In the genomic region with DNA sequence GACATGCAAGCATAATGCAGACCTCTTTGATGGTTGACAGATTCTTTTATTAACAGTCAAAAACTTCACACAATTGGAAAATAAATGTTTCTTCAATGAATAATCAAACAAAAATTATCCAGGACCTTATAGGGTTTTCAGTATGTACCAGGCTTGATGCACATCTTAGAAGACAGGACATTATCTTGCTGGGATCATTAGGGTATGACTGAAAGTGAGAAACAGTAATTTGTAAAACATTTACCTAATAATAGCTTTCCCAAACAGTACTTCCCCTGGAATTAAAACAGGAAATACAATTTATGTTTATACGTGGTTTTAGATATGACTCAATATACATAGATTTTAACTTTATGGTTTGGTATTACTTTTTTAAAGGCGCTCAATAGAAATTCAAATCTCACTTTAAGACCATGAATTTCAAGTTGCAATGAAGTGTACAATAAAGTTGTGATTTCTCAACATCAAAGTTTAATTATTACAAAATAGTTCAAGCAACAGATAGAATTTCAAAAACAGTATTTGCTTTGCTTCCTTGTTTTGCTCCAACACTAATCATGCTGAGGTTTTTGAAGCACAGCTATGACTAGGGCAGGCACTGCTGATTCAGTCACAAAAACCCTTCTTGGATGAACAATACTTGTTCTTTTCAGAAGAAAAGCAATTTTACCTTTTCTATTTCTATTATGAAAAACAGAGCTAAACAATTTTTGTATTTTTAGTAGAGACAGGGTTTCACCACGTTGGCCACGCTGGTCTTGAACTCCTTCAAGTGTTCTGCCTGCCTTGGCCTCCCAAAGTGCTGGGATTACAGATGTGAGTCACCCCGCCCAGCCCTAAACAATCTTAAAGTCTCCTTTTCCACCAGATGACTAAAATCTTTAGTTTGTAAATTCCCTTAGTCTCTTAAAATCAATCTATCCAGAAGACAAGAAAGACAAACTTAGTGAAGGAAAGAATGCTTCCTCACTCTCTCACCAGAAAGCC, we compare ENCODE assay signal across 10 cellular contexts. TPM values are rescaled to one million over a fixed set of nuclear protein-coding genes. Genes with fewer than 3 reads are reported as not detected.
DNase-seq lines count a peak whose midpoint lies in the region; ATAC-seq and TF ChIP-seq lines count a peak whose summit lies in the region.
"Had no signal": no experiment of that assay in that cellular context is flagged by ENCODE, and none has a peak within 500 bp of the region (broad histone marks: within the 10 kb centered on the region; RNA-seq: fewer than 3 reads in every experiment).

No MANE protein-coding gene starts in this region.

- ATAC-seq in GM21786 (IDR thresholded peaks at IDR 0.05; ENCODE audit: unreplicated experiment) (peak; percentile 41), left lung (peak; percentile 63), WTC11 (no peak), heart left ventricle (no peak)

- POLR2A ChIA-PET in CD8-positive, alpha-beta memory T cell (lab: Charles Lee), result no interaction called here
- POLR2A ChIA-PET in WTC11 (lab: Charles Lee), result no interaction called here

- H3K27ac Mint-ChIP-seq in CD8-positive, alpha-beta memory T cell, result peak overlapping the region in 5 of 8 donors; percentile 24 to 87 (median 59)
- no peak overlapping the region; the same call in 1 of the 2 replicates for H3K27ac Mint-ChIP-seq in WTC11

- H3K4me1 ChIP-seq in CD8-positive, alpha-beta memory T cell (ENCODE audit: insufficient read depth, low read length), result no peaks in the 10 kb centered on the region
- peaks cover 5 to 58% of the 10 kb centered on the region in 2 donors for H3K4me1 ChIP-seq in left lung
- H3K4me1 ChIP-seq in mesendoderm (ENCODE audit: control insufficient read depth, low read depth, low read length), result no peaks in the 10 kb centered on the region
- peaks cover 0 to 51% (median 3%) of the 10 kb centered on the region in 12 donors for H3K4me1 ChIP-seq in heart left ventricle

- no peak overlapping the region for H3K4me3 ChIP-seq in CD8-positive, alpha-beta memory T cell (ENCODE audit: low read length)
- H3K4me3 ChIP-seq in left lung (no peak overlapping the region), mesendoderm (ENCODE audit: low read length) (no peak overlapping the region), H7 (ENCODE audit: insufficient read depth, low read depth, low read length) (no peak overlapping the region), heart left ventricle (no peak overlapping the region)

- no CpG with 5 or more reads among the region's 5 CpGs for WGBS in mesendoderm (ENCODE audit: extremely low coverage, insufficient coverage, low lambda C conversion rate)
- WGBS in heart left ventricle, 4 donors, result 68 to 79% (median 72%) methylated on average over 5 of the region's 5 CpGs

- H3K27ac ChIP-seq in CD8-positive, alpha-beta memory T cell (ENCODE audit: low read depth, low read length), result no peak overlapping the region
- H3K27ac ChIP-seq in left lung (peak overlapping the region; percentile 42 to 64), mesendoderm (ENCODE audit: low read depth, low read length) (no peak overlapping the region), heart left ventricle (peak overlapping the region in 1 of 12 donors; percentile 28)

- no peak for DNase-seq in CD8-positive, alpha-beta memory T cell
- DNase-seq in activated naive CD4-positive, alpha-beta T cell treated with anti-CD3 and anti-CD28 coated beads, Interleukin-2, amount 50 U/mL, for 16 hours, result peak; percentile 34
- DNase-seq in left lung (no peak), WTC11 (ENCODE audit: low spot score) (no peak), mesendoderm (no peak), H7 (no peak), heart left ventricle (no peak)
- DNase-seq: activated CD4-positive, CD25-positive, alpha-beta regulatory T cell; effector memory CD4-positive, alpha-beta T cell had no signal

- no peak overlapping the region for H3K56ac ChIP-seq in mesendoderm (ENCODE audit: low read length)

- H3K4me3 Mint-ChIP-seq in CD8-positive, alpha-beta memory T cell, result no peak overlapping the region
- no peak overlapping the region for H3K4me3 Mint-ChIP-seq in WTC11

- H3K9me3 Mint-ChIP-seq in CD8-positive, alpha-beta memory T cell, result no peaks in the 10 kb centered on the region
- H3K9me3 Mint-ChIP-seq in WTC11, result peaks cover 4% of the 10 kb centered on the region; the same call in 1 of the 2 replicates

- H3K79me1 ChIP-seq in mesendoderm (ENCODE audit: low read length), result no peaks in the 10 kb centered on the region

- no peak for TF ChIP-seq POLR2A in heart left ventricle (IDR thresholded peaks at IDR 0.05)

- CTCF ChIA-PET in CD8-positive, alpha-beta memory T cell (lab: Charles Lee), result no interaction called here
- CTCF ChIA-PET in WTC11 (lab: Charles Lee), result interaction anchor here (1.0 to 3.1 kb wide), 2 partner anchors 46 to 140 kb away, joined by 3 to 8 read pairs; no protein-coding TSS in a partner anchor

- H3K36me3 Mint-ChIP-seq in CD8-positive, alpha-beta memory T cell, result peaks cover 4 to 70% (median 11%) of the 10 kb centered on the region in 3 donors
- peaks cover 32% of the 10 kb centered on the region for H3K36me3 Mint-ChIP-seq in WTC11

- no peak overlapping the region for H4K5ac ChIP-seq in mesendoderm (ENCODE audit: low read length)

- peaks cover 10% of the 10 kb centered on the region for H3K36me3 ChIP-seq in CD8-positive, alpha-beta memory T cell (ENCODE audit: insufficient read depth, low read length)
- peaks cover 0 to 80% of the 10 kb centered on the region in 2 donors for H3K36me3 ChIP-seq in left lung
- H3K36me3 ChIP-seq in mesendoderm (ENCODE audit: control insufficient read depth, insufficient read depth, low read length), result peaks cover 2% of the 10 kb centered on the region
- H3K36me3 ChIP-seq in H7 (replicated peaks; ENCODE audit: control insufficient read depth, insufficient read depth, low read length), result peaks cover 5% of the 10 kb centered on the region
- H3K36me3 ChIP-seq in heart left ventricle, result peaks cover 0 to 81% (median 54%) of the 10 kb centered on the region in 9 donors

- no peak overlapping the region for H3K18ac ChIP-seq in mesendoderm (ENCODE audit: low read length)

- H3K4ac ChIP-seq in mesendoderm (ENCODE audit: low read depth, low read length), result no peak overlapping the region

- no peak overlapping the region for H3K4me2 ChIP-seq in mesendoderm (ENCODE audit: low read length)

- H2BK15ac ChIP-seq in mesendoderm (replicated peaks; ENCODE audit: low read depth), result no peak overlapping the region

- no peak overlapping the region for H3K23ac ChIP-seq in mesendoderm (ENCODE audit: low read length)

- no peaks in the 10 kb centered on the region for H3K27me3 ChIP-seq in CD8-positive, alpha-beta memory T cell (ENCODE audit: insufficient read depth, low read length, poor library complexity, severe bottlenecking)
- H3K27me3 ChIP-seq in left lung (no peaks in the 10 kb centered on the region), mesendoderm (ENCODE audit: insufficient read depth, low read length, poor library complexity) (no peaks in the 10 kb centered on the region), H7 (ENCODE audit: control insufficient read depth, insufficient read depth, low read length) (no peaks in the 10 kb centered on the region), heart left ventricle (no peaks in the 10 kb centered on the region)

- no peaks in the 10 kb centered on the region for H3K79me2 ChIP-seq in mesendoderm (ENCODE audit: control insufficient read depth, insufficient read depth, low read length)

- peaks cover 2 to 23% (median 10%) of the 10 kb centered on the region in 3 donors for H3K4me1 Mint-ChIP-seq in CD8-positive, alpha-beta memory T cell
- no peaks in the 10 kb centered on the region for H3K4me1 Mint-ChIP-seq in WTC11

- H2AK5ac ChIP-seq in mesendoderm (ENCODE audit: low read length), result no peak overlapping the region

- intact Hi-C loops in left lung (cut with DNase I) (no loop called here), heart left ventricle (cut with DNase I) (no loop called here)

- H3K27me3 Mint-ChIP-seq in CD8-positive, alpha-beta memory T cell, result no peaks in the 10 kb centered on the region
- no peaks in the 10 kb centered on the region for H3K27me3 Mint-ChIP-seq in WTC11 (ENCODE audit: low read depth)

- H3K9ac ChIP-seq in mesendoderm (ENCODE audit: low read length), result no peak overlapping the region

- no peak overlapping the region for H2BK120ac ChIP-seq in mesendoderm (ENCODE audit: low read depth, low read length)

- no peak for TF ChIP-seq CTCF in left lung (IDR thresholded peaks at IDR 0.05)
- TF ChIP-seq CTCF in WTC11 (IDR thresholded peaks at IDR 0.05), result no peak
- TF ChIP-seq CTCF in heart left ventricle (IDR thresholded peaks at IDR 0.05), result no peak

- H2BK5ac ChIP-seq in mesendoderm (ENCODE audit: low read length), result no peak overlapping the region

- no peaks in the 10 kb centered on the region for H3K9me3 ChIP-seq in CD8-positive, alpha-beta memory T cell (ENCODE audit: low read length)
- H3K9me3 ChIP-seq in left lung (no peaks in the 10 kb centered on the region), heart left ventricle (peaks cover 0 to 2% (median 0%) of the 10 kb centered on the region in 12 donors)

- no peak overlapping the region for H4K8ac ChIP-seq in mesendoderm (ENCODE audit: low read depth, low read length)

TF ChIP-seq in WTC11, 78 proteins besides CTCF, POLR2A, EP300 and RAD21 (continues in another document):
- no peak for TF ChIP-seq PRRX2 (CRISPR knock-in tag; IDR thresholded peaks at IDR 0.05)
- TF ChIP-seq, protein P1, sequence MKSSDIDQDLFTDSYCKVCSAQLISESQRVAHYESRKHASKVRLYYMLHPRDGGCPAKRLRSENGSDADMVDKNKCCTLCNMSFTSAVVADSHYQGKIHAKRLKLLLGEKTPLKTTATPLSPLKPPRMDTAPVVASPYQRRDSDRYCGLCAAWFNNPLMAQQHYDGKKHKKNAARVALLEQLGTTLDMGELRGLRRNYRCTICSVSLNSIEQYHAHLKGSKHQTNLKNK (CRISPR knock-in tag; IDR thresholded peaks at IDR 0.05), result no peak
- no peak for TF ChIP-seq TCF7 (CRISPR knock-in tag; IDR thresholded peaks at IDR 0.05; ENCODE audit: low read depth)

RNA-seq across cellular contexts. Expression of a gene that starts 13.7 kb away (rescaled TPM):
- total RNA-seq in CD8-positive, alpha-beta memory T cell, result 10 to 100 TPM; 82.9 to 86.6 TPM
- 85.0 TPM for polyA plus RNA-seq in CD8-positive, alpha-beta memory T cell
- 100 to 1,000 TPM; 179 to 879 TPM for total RNA-seq in left lung
- 79.8 to 86.3 TPM (median 82.6 TPM) in 3 replicates for total RNA-seq in WTC11 (2021)
- 43.4 TPM for polyA plus RNA-seq in mesendoderm (2013, experiment 1 of 2)
- polyA plus RNA-seq in mesendoderm (2013, experiment 2 of 2), result 43.4 TPM
- 90.8 and 114 TPM in 2 replicates for total RNA-seq in H7 (2014; rRNA removed; shearing (Covaris generic))
- total RNA-seq in heart left ventricle, result 1,000 to 10,000 TPM in 1 of 9 donors, 100 to 1,000 TPM in 8; 599 to 1,000 (median 741) TPM
- polyA plus RNA-seq in heart left ventricle, result 100 to 1,000 TPM; 263 to 459 TPM

RNA-seq across cellular contexts. Expression of a gene that starts 47.9 kb away (rescaled TPM):
- total RNA-seq in CD8-positive, alpha-beta memory T cell, result 100 to 1,000 TPM in 1 of 2 experiments, 10 to 100 TPM in 1; 95.1 to 103 TPM
- polyA plus RNA-seq in CD8-positive, alpha-beta memory T cell, result 149 TPM
- total RNA-seq in left lung, result 100 to 1,000 TPM in 1 of 2 donors, 10 to 100 TPM in 1; 66.6 to 104 TPM
- 88.8 to 92.7 TPM (median 91.9 TPM) in 3 replicates for total RNA-seq in WTC11 (2021)
- 107 TPM for polyA plus RNA-seq in mesendoderm (2013, experiment 1 of 2)
- polyA plus RNA-seq in mesendoderm (2013, experiment 2 of 2), result 107 TPM
- 58.1 and 63.1 TPM in 2 replicates for total RNA-seq in H7 (2014; rRNA removed; shearing (Covaris generic))
- 10 to 100 TPM; 39.0 to 70.2 (median 48.2) TPM for total RNA-seq in heart left ventricle
- 10 to 100 TPM; 30.7 to 75.3 TPM for polyA plus RNA-seq in heart left ventricle

Comparison
In these comparisons a context has a peak if more than half of its experiments do, and no peak if none do; other contexts are left out.
1. H3K27ac ChIP-seq: peak in left lung (2 of 2); none in CD8-positive, alpha-beta memory T cell (single experiment) and mesendoderm (single experiment).
2. ATAC-seq: peak in GM21786 (single experiment) and left lung (single experiment); none in WTC11 (single experiment) and heart left ventricle (0 of 4).